ENCODE assay signal across 19 cellular contexts in the genomic region with DNA sequence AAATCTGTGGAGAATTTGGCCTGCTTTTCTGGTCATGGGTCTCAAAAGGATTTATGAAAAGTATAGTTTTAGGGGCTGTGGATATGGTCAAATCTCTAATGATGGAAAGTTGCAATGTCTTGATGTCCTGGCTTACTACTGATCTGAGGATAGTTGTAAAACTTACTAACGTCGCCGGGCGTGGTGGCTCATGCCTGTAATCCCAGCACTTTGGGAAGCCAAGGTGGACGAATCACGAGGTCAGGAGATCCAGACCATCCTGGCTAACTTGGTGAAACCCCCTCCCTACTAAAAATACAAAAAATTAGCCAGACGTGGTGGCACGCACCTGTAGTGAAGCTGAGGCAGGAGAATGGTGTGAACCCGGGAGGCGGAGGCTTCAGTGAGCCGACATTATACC. TPM values are rescaled to one million over a fixed set of nuclear protein-coding genes. Genes with fewer than 3 reads are reported as not detected.
DNase-seq lines count a peak whose midpoint lies in the region; ATAC-seq and TF ChIP-seq lines count a peak whose summit lies in the region.
"Had no signal": no experiment of that assay in that cellular context is flagged by ENCODE, and none has a peak within 500 bp of the region (broad histone marks: within the 10 kb centered on the region; RNA-seq: fewer than 3 reads in every experiment).

No MANE protein-coding gene starts in this region.

- H3K4me3 ChIP-seq in HUES64 (ENCODE audit: low read length): peak overlapping the region; percentile 41
- peak overlapping the region; percentile 32 for H3K4me3 ChIP-seq in endodermal cell (ENCODE audit: low read length)
- H3K4me3 ChIP-seq in mesendoderm (ENCODE audit: low read length): no peak overlapping the region
- H3K4me3 ChIP-seq in upper lobe of right lung: no peak overlapping the region
- H3K4me3 ChIP-seq: SJCRH30 had no signal

- H3K9me3 ChIP-seq in HUES64 (ENCODE audit: insufficient read depth, low read depth, low read length) (no peaks in the 10 kb centered on the region), endodermal cell (ENCODE audit: control insufficient read depth, low read length) (no peaks in the 10 kb centered on the region), upper lobe of right lung (no peaks in the 10 kb centered on the region)
- H3K9me3 ChIP-seq: SJCRH30 had no signal

- H3K27me3 ChIP-seq in HUES64 (ENCODE audit: insufficient read depth, low read length) (no peaks in the 10 kb centered on the region), endodermal cell (ENCODE audit: control insufficient read depth, insufficient read depth, low read length, poor library complexity, severe bottlenecking) (no peaks in the 10 kb centered on the region), mesendoderm (ENCODE audit: insufficient read depth, low read length, poor library complexity) (no peaks in the 10 kb centered on the region), upper lobe of right lung (no peaks in the 10 kb centered on the region)
- H3K27me3 ChIP-seq: SJCRH30 had no signal

- H3K18ac ChIP-seq in mesendoderm (ENCODE audit: low read length): peak overlapping the region; percentile 64

- no peaks in the 10 kb centered on the region for H3K9me3 Mint-ChIP-seq in endodermal cell
- H3K9me3 Mint-ChIP-seq: CD8-positive, alpha-beta memory T cell had no signal

- 26% methylated on average over 11 of the region's 11 CpGs for whole genome bisulfite sequencing in HUES64
- 34 to 57% methylated on average over 9 to 11 of the region's 11 CpGs for WGBS in endodermal cell (ENCODE audit: insufficient coverage in 1 of 2, insufficient read length in 1 of 2), 2 experiments
- no CpG with 5 or more reads among the region's 11 CpGs for WGBS in mesendoderm (ENCODE audit: extremely low coverage, insufficient coverage, low lambda C conversion rate)

- peak overlapping the region; percentile 58 for H3K56ac ChIP-seq in mesendoderm (ENCODE audit: low read length)

- DNase-seq in endodermal cell: no peak
- DNase-seq in mesendoderm: no peak
- DNase-seq in upper lobe of right lung: peak; percentile 27
- DNase-seq in SW480 (ENCODE audit: low spot score): no peak
- DNase-seq in stimulated activated CD4-positive, alpha-beta T cell treated with anti-CD3 and anti-CD28 coated beads, Interleukin-2, amount 100 ng/mL, for 24 hours: no peak
- DNase-seq: ACHN; C1 segment of cervical spinal cord; CD8-positive, alpha-beta memory T cell; DMS79; HCEC 1CT; KG1; NCI-H1417 treated with DMSO at 0.1 percent for 48 hours; NCI-H1930; NCI-H345; NCI-H524 treated with DMSO at 0.1 percent for 48 hours; SJCRH30 had no signal

- H2BK120ac ChIP-seq in mesendoderm (ENCODE audit: low read depth, low read length): no peak overlapping the region

- H3K27ac Mint-ChIP-seq in endodermal cell: peak overlapping the region; percentile 88

- no peak overlapping the region for H3K4me2 ChIP-seq in mesendoderm (ENCODE audit: low read length)

- no peak overlapping the region for H4K8ac ChIP-seq in mesendoderm (ENCODE audit: low read depth, low read length)

- H3K27ac ChIP-seq in HUES64 (ENCODE audit: low read depth, low read length) (peak overlapping the region; percentile 94), endodermal cell (ENCODE audit: low read depth, low read length) (peak overlapping the region; percentile 29), mesendoderm (ENCODE audit: low read depth, low read length) (peak overlapping the region; percentile 41), upper lobe of right lung (no peak overlapping the region)
- H3K27ac ChIP-seq: SJCRH30 had no signal

- no peak overlapping the region for H2BK15ac ChIP-seq in mesendoderm (replicated peaks; ENCODE audit: low read depth)

- H2AK5ac ChIP-seq in mesendoderm (ENCODE audit: low read length): no peak overlapping the region

- H3K36me3 ChIP-seq in HUES64 (ENCODE audit: insufficient read depth, low read length) (peaks cover 6% of the 10 kb centered on the region; the same call in 1 of the 2 replicates), endodermal cell (ENCODE audit: control insufficient read depth, insufficient read depth, low read length) (peaks cover 7% of the 10 kb centered on the region), mesendoderm (ENCODE audit: control insufficient read depth, insufficient read depth, low read length) (no peaks in the 10 kb centered on the region), upper lobe of right lung (no peaks in the 10 kb centered on the region)
- H3K36me3 ChIP-seq: SJCRH30 had no signal

- H3K9ac ChIP-seq in HUES64 (ENCODE audit: low read depth, low read length) (peak overlapping the region; percentile 58), endodermal cell (ENCODE audit: extremely low read depth, low read length, poor library complexity, severe bottlenecking) (no peak overlapping the region), mesendoderm (ENCODE audit: low read length) (peak overlapping the region; percentile 14)

- intact Hi-C loops in upper lobe of right lung (cut with DNase I): no loop called here

- H3K4ac ChIP-seq in mesendoderm (ENCODE audit: low read depth, low read length): no peak overlapping the region

- peaks cover under 1% of the 10 kb centered on the region for H3K36me3 Mint-ChIP-seq in endodermal cell (ENCODE audit: low read depth)
- H3K36me3 Mint-ChIP-seq: CD8-positive, alpha-beta memory T cell had no signal

- H3K4me1 ChIP-seq in HUES64 (ENCODE audit: insufficient read depth, low read length) (peaks cover 95% of the 10 kb centered on the region), endodermal cell (ENCODE audit: control insufficient read depth, insufficient read depth, low read length) (peaks cover 41% of the 10 kb centered on the region), mesendoderm (ENCODE audit: control insufficient read depth, low read depth, low read length) (peaks cover 38% of the 10 kb centered on the region), upper lobe of right lung (no peaks in the 10 kb centered on the region)
- H3K4me1 ChIP-seq: SJCRH30 had no signal

- ATAC-seq in upper lobe of right lung: no peak
- ATAC-seq in HG03175 (IDR thresholded peaks at IDR 0.05; ENCODE audit: unreplicated experiment): no peak
- ATAC-seq: Panc1 had no signal

- no peaks in the 10 kb centered on the region for H3K27me3 Mint-ChIP-seq in endodermal cell (ENCODE audit: insufficient read depth)

- peaks cover 89% of the 10 kb centered on the region for H3K79me2 ChIP-seq in mesendoderm (ENCODE audit: control insufficient read depth, insufficient read depth, low read length)

- peaks cover 88% of the 10 kb centered on the region for H3K4me1 Mint-ChIP-seq in endodermal cell

- TF ChIP-seq CTCF in endodermal cell (conservative IDR thresholded peaks at IDR 0.05): no peak
- no peak for TF ChIP-seq CTCF in upper lobe of right lung (IDR thresholded peaks at IDR 0.05)

- H2BK5ac ChIP-seq in mesendoderm (ENCODE audit: low read length): no peak overlapping the region

- peaks cover 3% of the 10 kb centered on the region for H3K79me1 ChIP-seq in mesendoderm (ENCODE audit: low read length)

- peak overlapping the region; percentile 30 for H3K4me3 Mint-ChIP-seq in endodermal cell
- H3K4me3 Mint-ChIP-seq: CD8-positive, alpha-beta memory T cell had no signal

- H3K23ac ChIP-seq in mesendoderm (ENCODE audit: low read length): no peak overlapping the region

- no peak overlapping the region for H4K5ac ChIP-seq in mesendoderm (ENCODE audit: low read length)

RNA-seq across cellular contexts. Expression of gene TRIM71, which starts 19.6 kb away (rescaled TPM):
- polyA plus RNA-seq in HUES64 (2013, experiment 1 of 2): 82.8 TPM
- polyA plus RNA-seq in HUES64 (2013, experiment 2 of 2): 81.5 TPM
- 100 to 1,000 TPM; 154 to 169 TPM for total RNA-seq in endodermal cell
- polyA plus RNA-seq in endodermal cell (2013, experiment 1 of 2): 25.8 TPM
- polyA plus RNA-seq in endodermal cell (2013, experiment 2 of 2): 26.8 TPM
- polyA plus RNA-seq in mesendoderm (2013, experiment 1 of 2): 53.0 TPM
- 51.3 TPM for polyA plus RNA-seq in mesendoderm (2013, experiment 2 of 2)
- total RNA-seq in upper lobe of right lung: 2.2 TPM
- total RNA-seq: SJCRH30 had no signal
- polyA plus RNA-seq: CD8-positive, alpha-beta memory T cell had no signal

Comparison
In these comparisons a context has a peak if more than half of its experiments do, and no peak if none do; other contexts are left out.
1. H3K4me3 ChIP-seq: peak in HUES64 (single experiment) and endodermal cell (single experiment); none in mesendoderm (single experiment) and upper lobe of right lung (single experiment).
2. RNA of gene TRIM71, which starts 19.6 kb away (total RNA-seq): 154 to 169 TPM in endodermal cell; 2.2 TPM in upper lobe of right lung (single experiment); every median in the first group is over 10 times any median in the second.